25 cellular contexts compared by ENCODE assay signal in genomic region chr10:86504510-86504909, GRCh38.
"Had no signal": no experiment of that assay in that cellular context is flagged by ENCODE, and none has a peak within 500 bp of the region (broad histone marks: within the 10 kb centered on the region; RNA-seq: fewer than 3 reads in every experiment).

No MANE protein-coding gene starts in this region.

- H3K9me3 Mint-ChIP-seq: effector memory CD8-positive, alpha-beta T cell; naive thymus-derived CD8-positive, alpha-beta T cell; nephron progenitor cell had no signal

- ATAC-seq: effector memory CD8-positive, alpha-beta T cell; heart right ventricle; left cardiac atrium; left lung; naive thymus-derived CD8-positive, alpha-beta T cell; sciatic nerve had no signal

- H3K4me3 Mint-ChIP-seq: effector memory CD8-positive, alpha-beta T cell; nephron progenitor cell had no signal

- H3K4me3 ChIP-seq: esophagus squamous epithelium, heart right ventricle, left lung, prostate gland, right atrium auricular region, smooth muscle cell, suprapubic skin, transverse colon, vagina had no signal

- H3K27ac Mint-ChIP-seq: nephron progenitor cell had no signal

- H3K27ac ChIP-seq: esophagus squamous epithelium, heart right ventricle, left lung, prostate gland, right atrium auricular region, suprapubic skin, transverse colon, vagina had no signal

- H3K9me3 ChIP-seq: esophagus squamous epithelium, heart right ventricle, left lung, prostate gland, right atrium auricular region, suprapubic skin, transverse colon, vagina had no signal

- H3K4me2 ChIP-seq: smooth muscle cell had no signal

- H3K27me3 Mint-ChIP-seq: effector memory CD8-positive, alpha-beta T cell; naive thymus-derived CD8-positive, alpha-beta T cell had no signal

- DNase-seq: cortex of kidney; effector memory CD8-positive, alpha-beta T cell; esophagus squamous epithelium; foreskin melanocyte; glutamatergic neuron; heart right ventricle; hippocampal formation; left cardiac atrium; mesenchymal stem cell; naive thymus-derived CD8-positive, alpha-beta T cell; nephron progenitor cell; nucleus accumbens; stimulated activated CD4-positive, alpha-beta T cell treated with anti-CD3 and anti-CD28 coated beads, Interleukin-12 subunit alpha, Interleukin-12 subunit beta, amount 100 ng/mL, for 4 hours; stimulated activated CD4-positive, alpha-beta T cell treated with anti-CD3 and anti-CD28 coated beads, Interleukin-1b, Interleukin-23, amount 100 ng/mL, for 48 hours; stimulated activated CD4-positive, alpha-beta T cell treated with anti-CD3 and anti-CD28 coated beads, Interleukin-4, amount 100 ng/mL, for 1 hour; stimulated activated CD8-positive, alpha-beta memory T cell treated with anti-CD3 and anti-CD28 coated beads, Interleukin-4, amount 100 ng/mL, for 48 hours; stimulated activated naive CD4-positive, alpha-beta T cell treated with Interleukin-2 at 50 U/mL for 16 hours; transverse colon had no signal

- H3K27me3 ChIP-seq: esophagus squamous epithelium, heart right ventricle, left lung, right atrium auricular region, suprapubic skin, transverse colon, vagina had no signal

- H3K4me1 ChIP-seq: prostate gland had no signal
